25 cellular contexts compared by ENCODE assay signal in the genomic region with DNA sequence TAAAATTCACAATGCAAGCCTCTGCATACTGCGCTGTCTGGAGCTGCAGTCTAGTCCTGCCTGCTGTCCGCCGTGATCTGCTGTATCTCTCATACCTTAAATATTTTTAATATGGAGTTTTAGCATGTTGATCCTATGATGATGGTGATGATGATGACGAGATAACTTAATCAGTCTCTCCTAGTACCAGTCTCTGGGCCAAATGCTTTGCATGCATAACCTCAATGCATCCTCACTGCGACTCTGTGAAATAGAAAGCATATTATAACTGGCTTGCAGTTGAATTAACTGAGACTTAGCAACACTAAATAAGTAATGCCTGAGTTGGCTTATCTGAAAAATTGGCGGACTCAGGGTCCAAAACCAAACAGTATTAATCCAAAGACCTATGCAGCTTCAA. TPM values are rescaled to one million over a fixed set of nuclear protein-coding genes. Genes with fewer than 3 reads are reported as not detected.
"Had no signal": no experiment of that assay in that cellular context is flagged by ENCODE, and none has a peak within 500 bp of the region (broad histone marks: within the 10 kb centered on the region; RNA-seq: fewer than 3 reads in every experiment).

No MANE protein-coding gene starts in this region.

- DNase-seq: hypothalamus; immature natural killer cell; kidney; left colon; left lung; lower lobe of right lung; mammary epithelial cell; mesendoderm; naive B cell; natural killer cell; nephron progenitor cell; occipital lobe; stimulated activated CD4-positive, alpha-beta T cell treated with anti-CD3 and anti-CD28 coated beads, Interleukin-4, amount 100 ng/mL, for 24 hours; stimulated activated naive CD4-positive, alpha-beta T cell; tibial artery; upper lobe of right lung had no signal

- H3K27me3 ChIP-seq: left lung, neural progenitor cell, neutrophil, right atrium auricular region, suprapubic skin, tibial artery, upper lobe of right lung had no signal

- H3K4me3 ChIP-seq: left lung, lower lobe of right lung, neural progenitor cell, right atrium auricular region, suprapubic skin, thoracic aorta, tibial artery, upper lobe of right lung had no signal

- H3K9me3 ChIP-seq: lower lobe of right lung, neutrophil, right atrium auricular region, suprapubic skin, thoracic aorta, tibial artery, upper lobe of right lung had no signal

- H3K27ac ChIP-seq: left lung, lower lobe of right lung, neural progenitor cell, neutrophil, parathyroid adenoma, right atrium auricular region, suprapubic skin, thoracic aorta, tibial artery, upper lobe of right lung had no signal

- H3K9ac ChIP-seq: neural progenitor cell, parathyroid adenoma had no signal

- H3K79me2 ChIP-seq: parathyroid adenoma had no signal

- H3K4me2 ChIP-seq: neural progenitor cell had no signal

- H2AFZ ChIP-seq: neural progenitor cell, parathyroid adenoma had no signal

- H3K4me1 ChIP-seq: left lung, lower lobe of right lung, neural progenitor cell, parathyroid adenoma, right atrium auricular region, suprapubic skin, tibial artery, upper lobe of right lung had no signal

- ATAC-seq: left colon; left lung; lower lobe of right lung; natural killer cell; sciatic nerve; stimulated activated effector memory CD8-positive, alpha-beta T cell treated with anti-CD3 and anti-CD28 coated beads, Interleukin-12 subunit alpha, Interleukin-12 subunit beta, amount 100 ng/mL, for 72 hours; upper lobe of right lung had no signal

- H3K36me3 ChIP-seq: left lung, lower lobe of right lung, neural progenitor cell, neutrophil, right atrium auricular region, suprapubic skin, thoracic aorta, tibial artery, upper lobe of right lung had no signal

RNA-seq across cellular contexts. Expression of a gene that starts 38.4 kb away (rescaled TPM):
- total RNA-seq: mammary epithelial cell, mononuclear cell, natural killer cell had no signal
- polyA plus RNA-seq: immature natural killer cell, mammary epithelial cell had no signal
